Comparison of ENCODE assay signal across 8 cellular contexts in genomic region chrX:7925867-7926472, GRCh38. TPM values are rescaled to one million over a fixed set of nuclear protein-coding genes. Genes with fewer than 3 reads are reported as not detected.
DNase-seq lines count a peak whose midpoint lies in the region; ATAC-seq and TF ChIP-seq lines count a peak whose summit lies in the region.

No MANE protein-coding gene starts in this region.

- TF ChIP-seq CTCF in endodermal cell (conservative IDR thresholded peaks at IDR 0.05): peak; percentile 93

- H3K9me3 Mint-ChIP-seq in endodermal cell (peaks cover 2% of the 10 kb centered on the region), naive B cell (no peaks in the 10 kb centered on the region)

- H3K4me1 ChIP-seq in endodermal cell (ENCODE audit: control insufficient read depth, insufficient read depth, low read length): no peaks in the 10 kb centered on the region

- H3K27ac ChIP-seq in endodermal cell (ENCODE audit: low read depth, low read length): no peak overlapping the region

- H3K27me3 ChIP-seq in endodermal cell (ENCODE audit: control insufficient read depth, insufficient read depth, low read length, poor library complexity, severe bottlenecking): no peaks in the 10 kb centered on the region

- DNase-seq in Right ventricle myocardium superior (peak; percentile 46), cardiac septum (ENCODE audit: low spot score) (no peak), NCI-H526 treated with DMSO at 0.1 percent for 48 hours (lab: John Stamatoyannopoulos, UW) (peak; percentile 78), endodermal cell (peak; percentile 83), naive B cell (peak; percentile 58)
- DNase-seq in activated CD8-positive, alpha-beta memory T cell treated with anti-CD3 and anti-CD28 coated beads for 1 hour (ENCODE audit: extremely low read depth in 1 of 2, low read depth in 1 of 2): peak; percentile 15 to 24
- DNase-seq in stimulated activated naive CD4-positive, alpha-beta T cell (lab: John Stamatoyannopoulos, UW): peak; percentile 12 to 73 (median 32)

- H3K4me3 Mint-ChIP-seq in endodermal cell (peak overlapping the region; percentile 77), naive B cell (peak overlapping the region; percentile 6 to 99 (median 92))

- peak; percentile 59 for ATAC-seq in Right ventricle myocardium superior (ENCODE audit: poor library complexity)
- peak; percentile 34 for ATAC-seq in HG03175 (IDR thresholded peaks at IDR 0.05; ENCODE audit: unreplicated experiment)
- ATAC-seq in naive B cell (ENCODE audit: low read depth in 2 of 2): peak; percentile 18 to 21

- H3K9ac ChIP-seq in endodermal cell (ENCODE audit: extremely low read depth, low read length, poor library complexity, severe bottlenecking): no peak overlapping the region

- no peak overlapping the region for H3K27ac Mint-ChIP-seq in endodermal cell
- H3K27ac Mint-ChIP-seq in naive B cell: peak overlapping the region in 5 of 6 donors; percentile 51 to 99 (median 79)

- H3K4me1 Mint-ChIP-seq in endodermal cell (peaks cover 12% of the 10 kb centered on the region), naive B cell (peaks cover 0 to 28% (median 15%) of the 10 kb centered on the region in 3 donors)

- peaks cover 13% of the 10 kb centered on the region for H3K36me3 Mint-ChIP-seq in endodermal cell (ENCODE audit: low read depth)
- H3K36me3 Mint-ChIP-seq in naive B cell: peaks cover 8 to 11% of the 10 kb centered on the region in 2 donors

- H3K27me3 Mint-ChIP-seq in endodermal cell (ENCODE audit: insufficient read depth) (no peaks in the 10 kb centered on the region), naive B cell (peaks cover 0 to 4% (median 0%) of the 10 kb centered on the region in 3 donors)

- WGBS in endodermal cell (ENCODE audit: insufficient coverage in 1 of 2, insufficient read length in 1 of 2), 2 experiments: 24 to 49% methylated on average over 3 to 9 of the region's 9 CpGs

- no peaks in the 10 kb centered on the region for H3K9me3 ChIP-seq in endodermal cell (ENCODE audit: control insufficient read depth, low read length)

- intact Hi-C loops in Right ventricle myocardium superior (cut with DNase I): no loop called here
- intact Hi-C loops in cardiac septum (cut with DNase I): loop anchor here (5.0 kb wide), 1 partner anchor 779 kb away; the partner anchor contains the start of genes PUDP and STS

- H3K4me3 ChIP-seq in endodermal cell (ENCODE audit: low read length): peak overlapping the region; percentile 86

- H3K36me3 ChIP-seq in endodermal cell (ENCODE audit: control insufficient read depth, insufficient read depth, low read length): no peaks in the 10 kb centered on the region

RNA-seq across cellular contexts. Expression of gene PNPLA4, which starts 1.2 kb away (rescaled TPM):
- total RNA-seq in Right ventricle myocardium superior (34.9 TPM), cardiac septum (43.8 TPM), endodermal cell (10 to 100 TPM; 21.8 to 24.4 TPM)
- polyA plus RNA-seq in endodermal cell (2013, experiment 1 of 2): 16.0 TPM
- polyA plus RNA-seq in endodermal cell (2013, experiment 2 of 2): 13.0 TPM
- polyA plus RNA-seq in naive B cell (ENCODE audit: low read depth in 6 of 6): 10 to 100 TPM; 16.3 to 31.9 (median 20.1) TPM
